8 cellular contexts compared by ENCODE assay signal in genomic region chr4:36243355-36244256, GRCh38. TPM values are rescaled to one million over a fixed set of nuclear protein-coding genes. Genes with fewer than 3 reads are reported as not detected.
DNase-seq lines count a peak whose midpoint lies in the region; ATAC-seq and TF ChIP-seq lines count a peak whose summit lies in the region.

No MANE protein-coding gene starts in this region.

- H2AFZ ChIP-seq in OCI-LY7 (ENCODE audit: low read length) = peak overlapping the region; percentile 70; the same call in 1 of the 2 replicates
- peak overlapping the region; percentile 79 for H2AFZ ChIP-seq in hepatocyte

- POLR2A ChIA-PET in OCI-LY7 (lab: Charles Lee) = interaction anchor here (0.6 to 4.1 kb wide), 15 partner anchors 8 to 157 kb away, joined by 3 to 40 read pairs (median 3); no protein-coding TSS in a partner anchor

- no peaks in the 10 kb centered on the region; the same call in 1 of the 2 replicates for H3K36me3 ChIP-seq in OCI-LY7 (ENCODE audit: insufficient read depth, low read length)
- H3K36me3 ChIP-seq in adipocyte (ENCODE audit: control insufficient read depth, insufficient read depth, low read length, severe bottlenecking) = no peaks in the 10 kb centered on the region
- no peaks in the 10 kb centered on the region for H3K36me3 ChIP-seq in hepatocyte (replicated peaks; ENCODE audit: insufficient read depth, low read depth)

- no peak overlapping the region for H3K9ac ChIP-seq in adipocyte (ENCODE audit: low read length)

- H3K4me2 ChIP-seq in OCI-LY7 (ENCODE audit: low read length) (peak overlapping the region; percentile 69), hepatocyte (peak overlapping the region; percentile 83)

- H3K79me2 ChIP-seq in OCI-LY7 (ENCODE audit: insufficient read depth, low read depth, low read length) (peaks cover 21% of the 10 kb centered on the region; the same call in 1 of the 2 replicates), hepatocyte (peaks cover 35% of the 10 kb centered on the region)

- 3% methylated on average over 38 of the region's 38 CpGs for WGBS in hepatocyte (ENCODE audit: low lambda C conversion rate, missing lambda C conversion rate)

- H3K4me1 ChIP-seq in OCI-LY7 (ENCODE audit: insufficient read depth, low read length, poor library complexity, severe bottlenecking) = peaks cover 17% of the 10 kb centered on the region
- H3K4me1 ChIP-seq in adipocyte (ENCODE audit: control insufficient read depth, insufficient read depth, low read length) = no peaks in the 10 kb centered on the region
- no peaks in the 10 kb centered on the region for H3K4me1 ChIP-seq in hepatocyte (ENCODE audit: insufficient read depth)

- H3K9me3 ChIP-seq in OCI-LY7 (ENCODE audit: low read length) = no peaks in the 10 kb centered on the region
- no peaks in the 10 kb centered on the region for H3K9me3 ChIP-seq in adipocyte (ENCODE audit: control insufficient read depth, low read length)
- no peaks in the 10 kb centered on the region for H3K9me3 ChIP-seq in hepatocyte (ENCODE audit: low read depth)

- peak overlapping the region; percentile 74 for H3K4me3 ChIP-seq in OCI-LY7 (ENCODE audit: low read depth, low read length, poor library complexity, severe bottlenecking)
- H3K4me3 ChIP-seq in adipocyte (ENCODE audit: low read length) = peak overlapping the region; percentile 77
- peak overlapping the region; percentile 89 for H3K4me3 ChIP-seq in hepatocyte
- peak overlapping the region; percentile 93 for H3K4me3 ChIP-seq in retinal pigment epithelial cell (ENCODE audit: low read length)

- H3K27me3 ChIP-seq in adipocyte (replicated peaks; ENCODE audit: control insufficient read depth, insufficient read depth, low read length) = peaks cover 29% of the 10 kb centered on the region
- H3K27me3 ChIP-seq in hepatocyte = no peaks in the 10 kb centered on the region

- CTCF ChIA-PET in OCI-LY7 (lab: Charles Lee; ENCODE audit: unreplicated experiment) = interaction anchor here (0.9 to 1.0 kb wide), 2 partner anchors 11 to 44 kb away, joined by 3 read pairs; no protein-coding TSS in a partner anchor

- TF ChIP-seq CTCF in OCI-LY7 (conservative IDR thresholded peaks at IDR 0.05; ENCODE audit: low read length) (no peak), hepatocyte (IDR thresholded peaks at IDR 0.05; ENCODE audit: poor library complexity) (no peak), retinal pigment epithelial cell (conservative IDR thresholded peaks at IDR 0.05; ENCODE audit: low read depth, low read length) (no peak)

- BruUV-seq in OCI-LY7 (replicated peaks; lab: Mats Ljungman, UMichigan) = no TSS peak

- peak overlapping the region; percentile 55 for H3K27ac ChIP-seq in OCI-LY7 (ENCODE audit: low read depth, low read length, poor library complexity, severe bottlenecking)
- H3K27ac ChIP-seq in hepatocyte = peak overlapping the region; percentile 94

- no peaks in the 10 kb centered on the region for H4K20me1 ChIP-seq in OCI-LY7 (ENCODE audit: insufficient read depth, low read length)
- H4K20me1 ChIP-seq in hepatocyte (ENCODE audit: insufficient read depth, poor library complexity, severe bottlenecking) = no peaks in the 10 kb centered on the region

- DNase-seq in NOMO-1 treated with DMSO at 0.1 percent for 48 hours (lab: John Stamatoyannopoulos, UW; ENCODE audit: unreplicated experiment) (peak; percentile 11), NOMO-1 treated with dmso at 0.1 percent for 144 hours (lab: John Stamatoyannopoulos, UW; ENCODE audit: unreplicated experiment) (no peak), OCI-LY7 (ENCODE audit: low spot score) (no peak), adipocyte (ENCODE audit: low read depth) (peak; percentile 10), hepatocyte (ENCODE audit: low spot score) (peak; percentile 68), retinal pigment epithelial cell (ENCODE audit: low read depth) (no peak), NCI-H446 treated with DMSO at 0.1 percent for 48 hours (lab: John Stamatoyannopoulos, UW) (no peak)

- no peaks in the 10 kb centered on the region for H3K9me2 ChIP-seq in OCI-LY7 (ENCODE audit: insufficient read depth, low read length)
- H3K9me2 ChIP-seq in hepatocyte (replicated peaks; ENCODE audit: insufficient read depth) = no peaks in the 10 kb centered on the region

- ATAC-seq in HG03039 (IDR thresholded peaks at IDR 0.05; ENCODE audit: unreplicated experiment) = peak; percentile 29

- intact Hi-C loops in OCI-LY7 (cut with micrococcal nuclease; ENCODE audit: unreplicated experiment) = loop anchor here (1.0 kb wide), 1 partner anchor 12 kb away; no protein-coding TSS in a partner anchor

RNA-seq across cellular contexts. Expression of gene ARAP2, which starts 0.7 kb away (rescaled TPM):
- 8.2 and 8.6 TPM in 2 replicates for total RNA-seq in OCI-LY7 (2014; rRNA removed; shearing (Covaris generic))
- 6.6 and 6.9 TPM in 2 replicates for total RNA-seq in OCI-LY7 (2022)
- 11.7 and 22.7 TPM in 2 replicates for total RNA-seq in hepatocyte
- 5.9 and 8.8 TPM in 2 replicates for polyA plus RNA-seq in hepatocyte

RNA-seq across cellular contexts. Expression of gene DTHD1, which starts 37.8 kb away (rescaled TPM):
- not detected in 2 replicates for total RNA-seq in OCI-LY7 (2014; rRNA removed; shearing (Covaris generic))
- total RNA-seq in OCI-LY7 (2022) (not detected in 2 replicates), hepatocyte (0.12 TPM in 1 of 2 replicates, not detected in the other)
- polyA plus RNA-seq in hepatocyte = not detected in 2 replicates

Comparison
In these comparisons a context has a peak if more than half of its experiments do, and no peak if none do; other contexts are left out.
1. DNase-seq: peak in NOMO-1 treated with DMSO at 0.1 percent for 48 hours (single experiment), adipocyte (single experiment) and hepatocyte (single experiment); none in NOMO-1 treated with dmso at 0.1 percent for 144 hours (single experiment), OCI-LY7 (single experiment), retinal pigment epithelial cell (single experiment) and NCI-H446 treated with DMSO at 0.1 percent for 48 hours (single experiment).
2. Peak in every context shown above with its lines, with median percentiles within 50 percentile points of each other: H3K4me3 ChIP-seq.